In genomic region chr3:59286791-59287531, GRCh38 we compare ENCODE assay signal across 11 cellular contexts.
DNase-seq lines count a peak whose midpoint lies in the region; ATAC-seq lines count a peak whose summit lies in the region.
"Had no signal": no experiment of that assay in that cellular context is flagged by ENCODE, and none has a peak within 500 bp of the region (broad histone marks: within the 10 kb centered on the region; RNA-seq: fewer than 3 reads in every experiment).

No MANE protein-coding gene starts in this region.

- peaks cover 0 to 9% (median 3%) of the 10 kb centered on the region in 4 donors for H3K4me1 Mint-ChIP-seq in CD4-positive, alpha-beta memory T cell

- H3K27me3 ChIP-seq in CD4-positive, alpha-beta memory T cell (ENCODE audit: insufficient read depth, low read length), result no peaks in the 10 kb centered on the region
- H3K27me3 ChIP-seq: SJCRH30 had no signal

- CTCF ChIA-PET in CD4-positive, alpha-beta memory T cell (lab: Charles Lee; ENCODE audit: partially characterized antibody), result no interaction called here

- H3K27ac Mint-ChIP-seq in activated naive CD4-positive, alpha-beta T cell treated with anti-CD3 and anti-CD28 coated beads, Interleukin-2, amount 50 U/mL, for 72 hours, result peak overlapping the region; percentile 12 to 94
- H3K27ac Mint-ChIP-seq in CD4-positive, alpha-beta memory T cell, result no peak overlapping the region

- no peak overlapping the region for H3K27ac ChIP-seq in CD4-positive, alpha-beta memory T cell (ENCODE audit: low read depth, low read length)
- H3K27ac ChIP-seq: coronary artery, SJCRH30 had no signal

- intact Hi-C loops in CD4-positive, alpha-beta memory T cell (cut with micrococcal nuclease), result no loop called here

- H3K36me3 ChIP-seq in CD4-positive, alpha-beta memory T cell (ENCODE audit: insufficient read depth, low read length), result no peaks in the 10 kb centered on the region
- H3K36me3 ChIP-seq: SJCRH30 had no signal

- POLR2A ChIA-PET in CD4-positive, alpha-beta memory T cell (lab: Charles Lee; ENCODE audit: partially characterized antibody), result no interaction called here

- H3K4me1 ChIP-seq in CD4-positive, alpha-beta memory T cell (ENCODE audit: insufficient read depth, low read length), result no peaks in the 10 kb centered on the region
- H3K4me1 ChIP-seq: SJCRH30 had no signal

- peaks cover 2 to 6% of the 10 kb centered on the region in 2 donors for H3K9me3 Mint-ChIP-seq in activated naive CD4-positive, alpha-beta T cell treated with anti-CD3 and anti-CD28 coated beads, Interleukin-2, amount 50 U/mL, for 72 hours
- no peaks in the 10 kb centered on the region for H3K9me3 Mint-ChIP-seq in CD4-positive, alpha-beta memory T cell

- H3K36me3 Mint-ChIP-seq in activated naive CD4-positive, alpha-beta T cell treated with anti-CD3 and anti-CD28 coated beads, Interleukin-2, amount 50 U/mL, for 72 hours, result no peaks in the 10 kb centered on the region
- no peaks in the 10 kb centered on the region for H3K36me3 Mint-ChIP-seq in CD4-positive, alpha-beta memory T cell

- H3K27me3 Mint-ChIP-seq in CD4-positive, alpha-beta memory T cell, result no peaks in the 10 kb centered on the region

- no peaks in the 10 kb centered on the region for H3K9me3 ChIP-seq in CD4-positive, alpha-beta memory T cell (ENCODE audit: control insufficient read depth in 1 of 2, low read length in 2 of 2)
- H3K9me3 ChIP-seq: SJCRH30 had no signal

- ATAC-seq in activated naive CD4-positive, alpha-beta T cell treated with anti-CD3 and anti-CD28 coated beads, Interleukin-2, amount 50 U/mL, for 72 hours, result peak; percentile 95 to 97
- ATAC-seq in GM18861 (IDR thresholded peaks at IDR 0.05; ENCODE audit: unreplicated experiment), result no peak
- ATAC-seq in GM18868 (IDR thresholded peaks at IDR 0.05; ENCODE audit: unreplicated experiment), result no peak

- H3K4me3 ChIP-seq in CD4-positive, alpha-beta memory T cell (ENCODE audit: low read length in 2 of 2), result no peak overlapping the region
- H3K4me3 ChIP-seq: coronary artery, SJCRH30 had no signal

- no peak overlapping the region for H3K4me3 Mint-ChIP-seq in CD4-positive, alpha-beta memory T cell

- DNase-seq in NCI-H2107 treated with DMSO at 0.1 percent for 48 hours (lab: John Stamatoyannopoulos, UW; ENCODE audit: unreplicated experiment) (peak; percentile 5), NCI-H2107 (lab: John Stamatoyannopoulos, UW) (no peak), LHCN-M2 (ENCODE audit: low read depth) (peak; percentile 29), renal cortical epithelial cell (ENCODE audit: low read depth) (peak; percentile 61)
- DNase-seq in activated naive CD4-positive, alpha-beta T cell treated with anti-CD3 and anti-CD28 coated beads, Interleukin-2, amount 50 U/mL, for 72 hours (ENCODE audit: low spot score in 2 of 2), result peak in 1 of 2 donors; percentile 38
- no peak for DNase-seq in CD4-positive, alpha-beta memory T cell
- DNase-seq: ACHN, SJCRH30 had no signal

Comparison
In these comparisons a context has a peak if more than half of its experiments do, and no peak if none do; other contexts are left out.
1. DNase-seq: peak in NCI-H2107 treated with DMSO at 0.1 percent for 48 hours (single experiment), LHCN-M2 (single experiment) and renal cortical epithelial cell (single experiment); none in NCI-H2107 (single experiment) and CD4-positive, alpha-beta memory T cell (0 of 5).
2. ATAC-seq: peak in activated naive CD4-positive, alpha-beta T cell treated with anti-CD3 and anti-CD28 coated beads, Interleukin-2, amount 50 U/mL, for 72 hours (2 of 2); none in GM18861 (single experiment) and GM18868 (single experiment).
3. H3K27ac Mint-ChIP-seq: peak in activated naive CD4-positive, alpha-beta T cell treated with anti-CD3 and anti-CD28 coated beads, Interleukin-2, amount 50 U/mL, for 72 hours (2 of 2); none in CD4-positive, alpha-beta memory T cell (0 of 7).